In the genomic region with DNA sequence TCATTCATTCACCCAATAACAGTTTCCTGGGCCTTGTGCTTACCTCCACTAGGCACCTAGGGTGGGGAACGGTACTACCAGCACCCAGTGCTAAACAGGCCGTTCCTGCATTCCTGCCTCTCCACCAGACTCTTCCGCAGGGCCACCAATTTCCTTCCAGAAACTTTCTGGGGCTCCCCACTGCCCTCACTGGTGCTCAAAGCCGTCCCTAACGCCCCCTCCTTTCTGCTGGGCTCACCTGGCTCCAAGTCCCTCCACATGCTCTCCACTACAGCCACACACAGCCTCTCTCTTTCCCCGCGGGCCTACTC, we compare ENCODE assay signal across 8 cellular contexts. TPM values are rescaled to one million over a fixed set of nuclear protein-coding genes. Genes with fewer than 3 reads are reported as not detected.
DNase-seq lines count a peak whose midpoint lies in the region; ATAC-seq and TF ChIP-seq lines count a peak whose summit lies in the region.

No MANE protein-coding gene starts in this region.

- H3K4me1 ChIP-seq in SK-N-SH (ENCODE audit: control insufficient read depth in 1 of 2, insufficient read depth in 2 of 2, low read depth in 1 of 2, low read length in 1 of 2) = peaks cover 15 to 28% of the 10 kb centered on the region in 2 experiments; a peak in 3 of 4 replicates
- peaks cover 8% of the 10 kb centered on the region for H3K4me1 ChIP-seq in fibroblast of lung (ENCODE audit: control insufficient read depth, extremely low read depth, insufficient read depth, low read length)

- H3K9me3 ChIP-seq in SK-N-SH (no peaks in the 10 kb centered on the region), fibroblast of lung (ENCODE audit: control insufficient read depth, insufficient read depth, low read depth, low read length) (no peaks in the 10 kb centered on the region)

- DNase-seq in SK-N-SH (peak; percentile 36), fibroblast of lung (ENCODE audit: low read depth in 2 of 2) (no peak), skeletal muscle cell (ENCODE audit: low read depth) (no peak), NCI-H2107 treated with DMSO at 0.1 percent for 48 hours (lab: John Stamatoyannopoulos, UW; ENCODE audit: unreplicated experiment) (no peak), GF-D8 (lab: John Stamatoyannopoulos, UW) (no peak), erythroblast (lab: John Stamatoyannopoulos, UW) (no peak)

- 35% methylated on average over 7 of the region's 7 CpGs for WGBS in SK-N-SH (ENCODE audit: low lambda C conversion rate)

- no peak for TF ChIP-seq RAD21 in SK-N-SH (IDR thresholded peaks at IDR 0.05; ENCODE audit: low read length)

- H3K79me2 ChIP-seq in SK-N-SH (ENCODE audit: insufficient read depth) (peaks cover 26% of the 10 kb centered on the region), fibroblast of lung (ENCODE audit: control insufficient read depth, insufficient read depth, low read length) (peaks cover 15% of the 10 kb centered on the region)

- TF ChIP-seq EP300 in SK-N-SH (IDR thresholded peaks at IDR 0.05; ENCODE audit: borderline replicate concordance in 1 of 2, low read depth in 1 of 2, low read length in 1 of 2) = no peak

- no peaks in the 10 kb centered on the region for H4K20me1 ChIP-seq in SK-N-SH (ENCODE audit: insufficient read depth)
- H4K20me1 ChIP-seq in fibroblast of lung (ENCODE audit: control insufficient read depth, extremely low read depth, insufficient read depth, low read length) = no peaks in the 10 kb centered on the region

- peak overlapping the region; percentile 56; the same call in 1 of the 2 replicates for H2AFZ ChIP-seq in SK-N-SH (ENCODE audit: low read depth)
- H2AFZ ChIP-seq in fibroblast of lung (ENCODE audit: low read length) = peak overlapping the region; percentile 61

- no peak for TF ChIP-seq POLR2A in erythroblast (IDR thresholded peaks at IDR 0.05; ENCODE audit: low read length)

- peak overlapping the region; percentile 86 to 90 for H3K27ac ChIP-seq in SK-N-SH (ENCODE audit: low read depth in 2 of 2, low read length in 1 of 2)
- H3K27ac ChIP-seq in fibroblast of lung (ENCODE audit: insufficient read depth, low read length) = peak overlapping the region; percentile 88

- H3K9ac ChIP-seq in SK-N-SH (peak overlapping the region; percentile 99), fibroblast of lung (ENCODE audit: insufficient read depth, low read length) (peak overlapping the region; percentile 58)

- peak overlapping the region; percentile 94 for H3K4me2 ChIP-seq in SK-N-SH
- H3K4me2 ChIP-seq in fibroblast of lung (ENCODE audit: extremely low read depth, insufficient read depth, low read length) = peak overlapping the region; percentile 97

- H3K27me3 ChIP-seq in SK-N-SH (ENCODE audit: insufficient read depth) = no peaks in the 10 kb centered on the region
- no peaks in the 10 kb centered on the region for H3K27me3 ChIP-seq in fibroblast of lung (ENCODE audit: control insufficient read depth, insufficient read depth, low read length)

- H3K36me3 ChIP-seq in SK-N-SH (replicated peaks in 1 of 2; ENCODE audit: control insufficient read depth in 1 of 2, insufficient read depth in 2 of 2, low read length in 1 of 2) (peaks cover 6 to 19% of the 10 kb centered on the region in 2 experiments), fibroblast of lung (ENCODE audit: control insufficient read depth, insufficient read depth, low read length) (peaks cover 9% of the 10 kb centered on the region)

- H3K4me3 ChIP-seq in SK-N-SH (ENCODE audit: low read depth in 2 of 2, low read length in 1 of 2) = peak overlapping the region; percentile 65 to 74
- peak overlapping the region; percentile 41 to 76 (median 56) for H3K4me3 ChIP-seq in fibroblast of lung (replicated peaks in 1 of 4; ENCODE audit: control extremely low read depth in 1 of 4, insufficient read depth in 1 of 4, low read depth in 3 of 4, low read length in 4 of 4)
- peak overlapping the region; percentile 71 for H3K4me3 ChIP-seq in skeletal muscle cell (ENCODE audit: low read depth, low read length)

- no peaks in the 10 kb centered on the region for H3K9me2 ChIP-seq in SK-N-SH

- ATAC-seq in GM18519 (IDR thresholded peaks at IDR 0.05; ENCODE audit: low FRiP score, unreplicated experiment) = peak; percentile 6
- no peak for ATAC-seq in GM21619 (IDR thresholded peaks at IDR 0.05; ENCODE audit: unreplicated experiment)

- TF ChIP-seq CTCF in SK-N-SH (IDR thresholded peaks at IDR 0.05) (no peak), fibroblast of lung (conservative IDR thresholded peaks at IDR 0.05 in 1 of 2, IDR thresholded peaks at IDR 0.05 in 1 of 2; ENCODE audit: low read depth in 1 of 2, low read length in 2 of 2) (no peak)

- POLR2A ChIA-PET in SK-N-SH (lab: Yijun Ruan, JAX) = interaction anchor here (0.7 to 1.7 kb wide), 6 partner anchors 13 to 82 kb away, joined by 3 to 8 read pairs (median 4); partner anchors contain the start of gene FBXW2

- H3F3A ChIP-seq in SK-N-SH (replicated peaks; ENCODE audit: insufficient read depth) = peaks cover 5% of the 10 kb centered on the region

- CTCF ChIA-PET in SK-N-SH (lab: Yijun Ruan, JAX) = interaction anchor here (0.6 to 3.3 kb wide), 5 partner anchors 45 to 420 kb away, joined by 3 to 12 read pairs (median 3); no protein-coding TSS in a partner anchor

TF ChIP-seq in SK-N-SH, 30 proteins besides CTCF, POLR2A, EP300 and RAD21:
- no peak for TF ChIP-seq RXRA (IDR thresholded peaks at IDR 0.05; ENCODE audit: borderline replicate concordance, low read depth)
- TF ChIP-seq FOXJ3 (CRISPR knock-in tag; IDR thresholded peaks at IDR 0.05) = no peak
- TF ChIP-seq MEF2A (IDR thresholded peaks at IDR 0.05; ENCODE audit: borderline replicate concordance, low read depth) = no peak
- 0 out of 2 replicates have a peak, but pooled peaks have one; percentile 5 for TF ChIP-seq MXI1 (IDR thresholded peaks at IDR 0.05; ENCODE audit: low read depth, low read length)

RNA-seq across cellular contexts. Expression of gene PHF19, which starts 1.4 kb away (rescaled TPM):
- polyA plus RNA-seq in SK-N-SH (2012; rRNA removed) (24.5 and 33.4 TPM in 2 replicates), fibroblast of lung (21.4 and 60.5 TPM in 2 replicates)
- polyA plus RNA-seq in SK-N-SH (2012; cell fraction: cytosol; rRNA removed) = 18.0 and 25.0 TPM in 2 replicates
- 38.5 and 64.8 TPM in 2 replicates for polyA plus RNA-seq in SK-N-SH (2012; cell fraction: nucleus; rRNA removed)
- total RNA-seq in fibroblast of lung = 22.1 and 38.3 TPM in 2 replicates
- 26.3 and 73.6 TPM in 2 replicates for polyA plus RNA-seq in fibroblast of lung (2012)
- 47.6 and 166 TPM in 2 replicates for polyA minus RNA-seq in fibroblast of lung (ENCODE audit: low replicate concordance)

RNA-seq across cellular contexts. Expression of gene PSMD5, which starts 32.9 kb away (rescaled TPM):
- polyA plus RNA-seq in SK-N-SH (2012; rRNA removed) = 13.7 and 18.2 TPM in 2 replicates
- polyA plus RNA-seq in SK-N-SH (2012; cell fraction: cytosol; rRNA removed) = 20.7 and 22.6 TPM in 2 replicates
- 6.3 and 14.1 TPM in 2 replicates for polyA plus RNA-seq in SK-N-SH (2012; cell fraction: nucleus; rRNA removed)
- total RNA-seq in fibroblast of lung = 31.8 and 33.9 TPM in 2 replicates
- polyA plus RNA-seq in fibroblast of lung = 48.3 and 56.2 TPM in 2 replicates
- 25.4 and 31.1 TPM in 2 replicates for polyA plus RNA-seq in fibroblast of lung (2012)
- polyA minus RNA-seq in fibroblast of lung (ENCODE audit: low replicate concordance) = 9.3 and 11.4 TPM in 2 replicates

RNA-seq across cellular contexts. Expression of gene TRAF1, which starts 51.0 kb away (rescaled TPM):
- 1.2 and 1.5 TPM in 2 replicates for polyA plus RNA-seq in SK-N-SH (2012; rRNA removed)
- 0.54 and 0.84 TPM in 2 replicates for polyA plus RNA-seq in SK-N-SH (2012; cell fraction: cytosol; rRNA removed)
- polyA plus RNA-seq in SK-N-SH (2012; cell fraction: nucleus; rRNA removed) = 3.0 and 3.6 TPM in 2 replicates
- total RNA-seq in fibroblast of lung = 2.6 and 3.8 TPM in 2 replicates
- polyA plus RNA-seq in fibroblast of lung = 0.58 and 0.93 TPM in 2 replicates
- 0.52 and 0.82 TPM in 2 replicates for polyA plus RNA-seq in fibroblast of lung (2012)
- polyA minus RNA-seq in fibroblast of lung (ENCODE audit: low replicate concordance) = 1.4 TPM in 2 replicates
